Comparison of ENCODE assay signal across 28 cellular contexts in the genomic region with DNA sequence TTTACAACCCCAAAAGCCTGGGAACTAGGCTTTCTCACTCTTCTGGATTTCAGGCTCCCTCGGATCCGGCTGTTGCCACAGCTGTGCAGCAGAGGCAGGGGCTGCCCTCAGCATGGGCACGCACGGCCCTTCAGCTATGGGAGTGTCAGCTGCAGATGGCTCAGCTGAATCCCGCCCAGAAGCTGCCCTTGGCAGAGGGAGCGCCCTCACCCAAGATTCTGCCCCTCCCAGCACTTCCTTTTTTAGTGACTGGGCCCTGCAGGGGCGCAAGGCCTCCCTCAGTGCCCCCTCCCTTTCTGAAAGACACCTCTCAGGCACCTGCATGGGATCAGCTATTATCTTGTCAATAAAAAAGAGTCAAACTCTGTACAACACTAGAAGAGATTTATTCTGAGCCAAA.
"Had no signal": no experiment of that assay in that cellular context is flagged by ENCODE, and none has a peak within 500 bp of the region (broad histone marks: within the 10 kb centered on the region; RNA-seq: fewer than 3 reads in every experiment).

No MANE protein-coding gene starts in this region.

- H3K36me3 Mint-ChIP-seq: activated CD8-positive, alpha-beta memory T cell treated with anti-CD3 and anti-CD28 coated beads, Interleukin-2, amount 10 ng/mL, durations not matched to agents 7 days and 5 days; activated naive CD4-positive, alpha-beta T cell treated with anti-CD3 and anti-CD28 coated beads, Interleukin-2, amount 50 U/mL, for 24 hours; naive B cell; stimulated activated memory B cell treated with anti-CD40 and anti-IgM and Interleukin-4, amounts not matched to agents 10 μg/mL and 1 μg/mL and 100 μg/mL, for 72 hours; WTC11 had no signal

- ATAC-seq: activated CD8-positive, alpha-beta memory T cell treated with anti-CD3 and anti-CD28 coated beads, Interleukin-2, amount 10 ng/mL, durations not matched to agents 7 days and 5 days; activated CD8-positive, alpha-beta T cell treated with anti-CD3 and anti-CD28 coated beads, Interleukin-2, amount 10 ng/mL, durations not matched to agents 7 days and 5 days; activated naive CD8-positive, alpha-beta T cell treated with anti-CD3 and anti-CD28 coated beads, Interleukin-2, amount 50 U/mL, for 24 hours; gastrocnemius medialis; psoas muscle; stimulated activated memory B cell treated with anti-CD40 and anti-IgM and Interleukin-4, amounts not matched to agents 10 μg/mL and 1 μg/mL and 100 μg/mL, for 72 hours; WTC11 had no signal

- DNase-seq: activated CD4-positive, alpha-beta T cell treated with anti-CD3 and anti-CD28 coated beads for 1 hour; activated CD8-positive, alpha-beta memory T cell treated with anti-CD3 and anti-CD28 coated beads, Interleukin-2, amount 10 ng/mL, durations not matched to agents 7 days and 5 days; activated CD8-positive, alpha-beta T cell treated with anti-CD3 and anti-CD28 coated beads, Interleukin-2, amount 10 ng/mL, durations not matched to agents 7 days and 5 days; activated naive CD8-positive, alpha-beta T cell treated with anti-CD3 and anti-CD28 coated beads, Interleukin-2, amount 50 U/mL, for 24 hours; activated T-cell treated with anti-CD3 and anti-CD28 coated beads, Interleukin-2, amount 50 U/mL, for 48 hours; amygdala; caudate nucleus; esophagus squamous epithelium; gastrocnemius medialis; glutamatergic neuron; left ventricle myocardium inferior; naive B cell; ovary; psoas muscle; sigmoid colon; stimulated activated CD4-positive, alpha-beta T cell treated with anti-CD3 and anti-CD28 coated beads, Interleukin-1b, Interleukin-23, amount 100 ng/mL, for 48 hours; stimulated activated CD4-positive, alpha-beta T cell treated with anti-CD3 and anti-CD28 coated beads, Interleukin-4, amount 100 ng/mL, for 4 hours; stimulated activated CD8-positive, alpha-beta memory T cell treated with anti-CD3 and anti-CD28 coated beads, Interleukin-4, amount 100 ng/mL, for 48 hours; stomach; T1000; thyroid gland; upper lobe of left lung had no signal

- H3K27ac Mint-ChIP-seq: activated CD8-positive, alpha-beta memory T cell treated with anti-CD3 and anti-CD28 coated beads, Interleukin-2, amount 10 ng/mL, durations not matched to agents 7 days and 5 days; activated CD8-positive, alpha-beta T cell treated with anti-CD3 and anti-CD28 coated beads, Interleukin-2, amount 10 ng/mL, durations not matched to agents 7 days and 5 days; activated naive CD4-positive, alpha-beta T cell treated with anti-CD3 and anti-CD28 coated beads, Interleukin-2, amount 50 U/mL, for 24 hours; activated naive CD8-positive, alpha-beta T cell treated with anti-CD3 and anti-CD28 coated beads, Interleukin-2, amount 50 U/mL, for 24 hours; activated T-helper 2 cell treated with anti-CD3 and anti-CD28 coated beads, Interferon-gamma antibody, Interleukin-2, Interleukin-4, amounts not matched to agents 10 μg/mL and 5 μg/mL and 100 μg/mL, durations not matched to agents 14 hours and 24 hours and 36 hours; dendritic cell treated with granulocyte-macrophage colony-stimulating factor and Interleukin-4, amounts not matched to agents 40 ng/mL and 50 ng/mL, for 4 days; stimulated activated memory B cell treated with anti-CD40 and anti-IgM and Interleukin-4, amounts not matched to agents 10 μg/mL and 1 μg/mL and 100 μg/mL, for 72 hours; WTC11 had no signal

- H3K27me3 Mint-ChIP-seq: dendritic cell treated with granulocyte-macrophage colony-stimulating factor and Interleukin-4, amounts not matched to agents 40 ng/mL and 50 ng/mL, for 4 days had no signal

- H3K9me3 Mint-ChIP-seq: activated naive CD8-positive, alpha-beta T cell treated with anti-CD3 and anti-CD28 coated beads, Interleukin-2, amount 50 U/mL, for 24 hours; activated T-helper 2 cell treated with anti-CD3 and anti-CD28 coated beads, Interferon-gamma antibody, Interleukin-2, Interleukin-4, amounts not matched to agents 10 μg/mL and 5 μg/mL and 100 μg/mL, durations not matched to agents 14 hours and 24 hours and 36 hours had no signal

- H3K4me1 Mint-ChIP-seq: activated CD8-positive, alpha-beta memory T cell treated with anti-CD3 and anti-CD28 coated beads, Interleukin-2, amount 10 ng/mL, durations not matched to agents 7 days and 5 days; activated naive CD4-positive, alpha-beta T cell treated with anti-CD3 and anti-CD28 coated beads, Interleukin-2, amount 50 U/mL, for 24 hours; activated naive CD8-positive, alpha-beta T cell treated with anti-CD3 and anti-CD28 coated beads, Interleukin-2, amount 50 U/mL, for 24 hours; naive B cell; stimulated activated memory B cell treated with anti-CD40 and anti-IgM and Interleukin-4, amounts not matched to agents 10 μg/mL and 1 μg/mL and 100 μg/mL, for 72 hours had no signal

- H3K4me1 ChIP-seq: gastrocnemius medialis, left ventricle myocardium inferior, psoas muscle, stomach, thyroid gland had no signal

- H3K27ac ChIP-seq: esophagus squamous epithelium, gastrocnemius medialis, left ventricle myocardium inferior, ovary, psoas muscle, sigmoid colon, stomach, thyroid gland, upper lobe of left lung, vagina had no signal

- H3K27me3 ChIP-seq: esophagus squamous epithelium, ovary, sigmoid colon, stomach, thyroid gland, upper lobe of left lung, vagina had no signal

- H3K4me3 Mint-ChIP-seq: activated CD8-positive, alpha-beta memory T cell treated with anti-CD3 and anti-CD28 coated beads, Interleukin-2, amount 10 ng/mL, durations not matched to agents 7 days and 5 days; activated CD8-positive, alpha-beta T cell treated with anti-CD3 and anti-CD28 coated beads, Interleukin-2, amount 10 ng/mL, durations not matched to agents 7 days and 5 days; activated naive CD4-positive, alpha-beta T cell treated with anti-CD3 and anti-CD28 coated beads, Interleukin-2, amount 50 U/mL, for 24 hours; activated naive CD8-positive, alpha-beta T cell treated with anti-CD3 and anti-CD28 coated beads, Interleukin-2, amount 50 U/mL, for 24 hours; dendritic cell treated with granulocyte-macrophage colony-stimulating factor and Interleukin-4, amounts not matched to agents 40 ng/mL and 50 ng/mL, for 4 days; naive B cell; stimulated activated memory B cell treated with anti-CD40 and anti-IgM and Interleukin-4, amounts not matched to agents 10 μg/mL and 1 μg/mL and 100 μg/mL, for 72 hours; WTC11 had no signal
